9 cellular contexts compared by ENCODE assay signal in genomic region chr6:72621243-72622093, GRCh38. TPM values are rescaled to one million over a fixed set of nuclear protein-coding genes. Genes with fewer than 3 reads are reported as not detected.
DNase-seq lines count a peak whose midpoint lies in the region; ATAC-seq and TF ChIP-seq lines count a peak whose summit lies in the region.
"Had no signal": no experiment of that assay in that cellular context is flagged by ENCODE, and none has a peak within 500 bp of the region (broad histone marks: within the 10 kb centered on the region; RNA-seq: fewer than 3 reads in every experiment).

KCNQ5 (plus strand) TSS chr6:72622064.

- intact Hi-C loops in mammary epithelial cell (cut with micrococcal nuclease) (loop anchor here (1.0 to 10.0 kb wide), 8 partner anchors 126 to 706 kb away; no protein-coding TSS in a partner anchor), right lobe of liver (cut with DNase I) (loop anchor here in 1 of 2 donors (10.0 kb wide), 1 partner anchor 513 kb away; no protein-coding TSS in a partner anchor)

- H3K36me3 ChIP-seq in DND-41 (ENCODE audit: insufficient read depth, low read length) (no peaks in the 10 kb centered on the region), HAP-1 (replicated peaks) (no peaks in the 10 kb centered on the region), RWPE2 (ENCODE audit: low read depth) (no peaks in the 10 kb centered on the region), mammary epithelial cell (ENCODE audit: insufficient read depth, low read length) (no peaks in the 10 kb centered on the region), right lobe of liver (no peaks in the 10 kb centered on the region)

- ATAC-seq in DND-41 (ENCODE audit: insufficient read depth, low read depth) (no peak; the same call in 2 of the 3 replicates), RWPE2 (ENCODE audit: low read depth) (peak; percentile 35), right lobe of liver (peak in 2 of 4 donors; percentile 13 to 14)

- H4K20me1 ChIP-seq in DND-41 (ENCODE audit: insufficient read depth, low read length) = no peaks in the 10 kb centered on the region
- H4K20me1 ChIP-seq in mammary epithelial cell (ENCODE audit: insufficient read depth, low read length) = no peaks in the 10 kb centered on the region

- H3K4me1 ChIP-seq in DND-41 (ENCODE audit: insufficient read depth, low read length) = peaks cover 54% of the 10 kb centered on the region
- H3K4me1 ChIP-seq in HAP-1 = no peaks in the 10 kb centered on the region
- peaks cover 13% of the 10 kb centered on the region for H3K4me1 ChIP-seq in RWPE2 (ENCODE audit: insufficient read depth, poor library complexity, severe bottlenecking)
- peaks cover 21% of the 10 kb centered on the region for H3K4me1 ChIP-seq in mammary epithelial cell (ENCODE audit: insufficient read depth, low read length)
- H3K4me1 ChIP-seq in right lobe of liver = peaks cover 0 to 24% (median 0%) of the 10 kb centered on the region in 4 donors

- dilution Hi-C loops in mammary epithelial cell (cut with HindIII; ENCODE audit: low sequenced_read_pairs) = no loop called here

- TF ChIP-seq CTCF in DND-41 (IDR thresholded peaks at IDR 0.05; ENCODE audit: borderline replicate concordance, extremely low read depth, low read length, poor library complexity, severe bottlenecking) (no peak), RWPE2 (IDR thresholded peaks at IDR 0.05; ENCODE audit: poor library complexity, severe bottlenecking) (no peak), mammary epithelial cell (conservative IDR thresholded peaks at IDR 0.05 in 1 of 2, IDR thresholded peaks at IDR 0.05 in 1 of 2; ENCODE audit: extremely low read depth in 1 of 2, insufficient read depth in 1 of 2, low read depth in 1 of 2, low read length in 2 of 2) (no peak), right lobe of liver (IDR thresholded peaks at IDR 0.05) (no peak)

- BruUV-seq in mammary epithelial cell (replicated peaks; lab: Mats Ljungman, UMichigan) = no TSS peak

- H3K27ac ChIP-seq in DND-41 (ENCODE audit: low read length) = peak within 1 kb of the TSS; percentile 77
- H3K27ac ChIP-seq in RWPE2 (ENCODE audit: poor library complexity, severe bottlenecking) = peak within 1 kb of the TSS; percentile 34
- peak within 1 kb of the TSS; percentile 50 for H3K27ac ChIP-seq in mammary epithelial cell (ENCODE audit: insufficient read depth, low read depth, low read length)
- H3K27ac ChIP-seq in right lobe of liver = no peak within 1 kb of the TSS
- H3K27ac ChIP-seq: VCaP had no signal

- in situ Hi-C loops in HAP-1 (cut with MboI; ENCODE audit: low sequenced_read_pairs) = no loop called here
- in situ Hi-C loops in mammary epithelial cell (cut with MboI; ENCODE audit: low sequenced_read_pairs in 2 of 2) = loop anchor here in 1 of 2 donors (10.0 kb wide), 1 partner anchor 503 kb away; no protein-coding TSS in a partner anchor

- POLR2A ChIA-PET in HEK293T (lab: Yijun Ruan, JAX) = no interaction called here

- H3K9me3 ChIP-seq in DND-41 (ENCODE audit: insufficient read depth, low read length, severe bottlenecking) (no peaks in the 10 kb centered on the region), HAP-1 (no peaks in the 10 kb centered on the region), RWPE2 (ENCODE audit: severe bottlenecking) (no peaks in the 10 kb centered on the region), mammary epithelial cell (replicated peaks; ENCODE audit: insufficient read depth, low read length) (no peaks in the 10 kb centered on the region), right lobe of liver (no peaks in the 10 kb centered on the region)

- peak within 1 kb of the TSS; percentile 67 for H3K4me2 ChIP-seq in DND-41 (ENCODE audit: insufficient read depth, low read length)
- peak within 1 kb of the TSS; percentile 95 for H3K4me2 ChIP-seq in mammary epithelial cell (ENCODE audit: insufficient read depth, low read depth, low read length)

- H3K79me2 ChIP-seq in DND-41 (ENCODE audit: insufficient read depth, low read length) = peaks cover 36% of the 10 kb centered on the region
- H3K79me2 ChIP-seq in mammary epithelial cell (ENCODE audit: insufficient read depth, low read length) = peaks cover 42% of the 10 kb centered on the region

- H2AFZ ChIP-seq in DND-41 (ENCODE audit: low read depth, low read length) = peak within 1 kb of the TSS; percentile 85
- peak within 1 kb of the TSS; percentile 92 for H2AFZ ChIP-seq in mammary epithelial cell (ENCODE audit: low read depth, low read length)

- no peak for DNase-seq in DND-41
- DNase-seq in HAP-1 (ENCODE audit: low spot score in 2 of 2) = peak in 1 of 2 experiments; percentile 9
- DNase-seq in RWPE2 (ENCODE audit: low spot score) = no peak
- DNase-seq in mammary epithelial cell = peak; percentile 20
- DNase-seq in right lobe of liver = peak in 2 of 3 donors; percentile 21 to 42
- DNase-seq in stimulated activated CD8-positive, alpha-beta memory T cell treated with anti-CD3 and anti-CD28 coated beads, Interleukin-12 subunit alpha, Interleukin-12 subunit beta, amount 100 ng/mL, for 4 hours (ENCODE audit: low read depth) = peak; percentile 4
- no peak for DNase-seq in NCI-H1105 (lab: John Stamatoyannopoulos, UW)
- no peak for DNase-seq in HEK293T (ENCODE audit: extremely low spot score)

- WGBS in mammary epithelial cell (ENCODE audit: low coverage, missing lambda C conversion rate) = 3% methylated on average over 25 of the region's 62 CpGs
- WGBS in right lobe of liver (ENCODE audit: insufficient coverage, low coverage, low lambda C conversion rate, missing lambda C conversion rate) = 0% methylated on average over 16 of the region's 62 CpGs

- H3K9ac ChIP-seq in DND-41 (ENCODE audit: low read depth, low read length) (peak within 1 kb of the TSS; percentile 70), mammary epithelial cell (ENCODE audit: insufficient read depth, low read length) (peak within 1 kb of the TSS; percentile 79)

- H3K27me3 ChIP-seq in DND-41 (ENCODE audit: insufficient read depth, low read length, poor library complexity) = no peaks in the 10 kb centered on the region
- H3K27me3 ChIP-seq in HAP-1 (ENCODE audit: low read depth) = peaks cover 46% of the 10 kb centered on the region
- H3K27me3 ChIP-seq in RWPE2 (ENCODE audit: insufficient read depth, poor library complexity, severe bottlenecking) = no peaks in the 10 kb centered on the region
- no peaks in the 10 kb centered on the region for H3K27me3 ChIP-seq in mammary epithelial cell (ENCODE audit: insufficient read depth, low read length)
- H3K27me3 ChIP-seq in right lobe of liver = peaks cover 0 to 15% of the 10 kb centered on the region in 2 donors

- H3K4me3 ChIP-seq in DND-41 (ENCODE audit: low read depth in 1 of 2, low read length in 2 of 2) (peak within 1 kb of the TSS; percentile 60 to 70), HAP-1 (peak within 1 kb of the TSS; percentile 7; the same call in 1 of the 2 replicates), RWPE2 (ENCODE audit: severe bottlenecking) (peak within 1 kb of the TSS; percentile 52), mammary epithelial cell (replicated peaks in 1 of 3; ENCODE audit: insufficient read depth in 1 of 3, low read depth in 2 of 3, low read length in 3 of 3) (peak within 1 kb of the TSS; percentile 65 to 72 (median 72)), right lobe of liver (peak within 1 kb of the TSS; percentile 14 to 40 (median 15))

- TF ChIP-seq POLR2A in right lobe of liver (IDR thresholded peaks at IDR 0.05) = no peak

- CTCF ChIA-PET in mammary epithelial cell (lab: Charles Lee; ENCODE audit: low non-redundant PET) (no interaction called here), HEK293T (lab: Yijun Ruan, JAX) (interaction anchor here (0.6 to 0.9 kb wide), 2 partner anchors 9 to 145 kb away, joined by 3 to 4 read pairs; no protein-coding TSS in a partner anchor)

TF ChIP-seq in HEK293T, 16 proteins besides CTCF, POLR2A, EP300 and RAD21:
- TF ChIP-seq ELF4 (IDR thresholded peaks at IDR 0.05) (no peak), ZNF384 (IDR thresholded peaks at IDR 0.05) (no peak), SUZ12 (IDR thresholded peaks at IDR 0.05) (no peak)

RNA-seq across cellular contexts. Expression of gene KCNQ5, which starts in this region (rescaled TPM):
- total RNA-seq in mammary epithelial cell (10 to 100 TPM; 10.5 to 11.8 TPM), right lobe of liver (under 1 TPM in 2 of 6 experiments, not detected in 4; 0.04 to 0.11 TPM)
- polyA plus RNA-seq in mammary epithelial cell = 4.0 TPM
- polyA minus RNA-seq in mammary epithelial cell = 7.6 TPM

Comparison
In these comparisons a context has a peak if more than half of its experiments do, and no peak if none do; other contexts are left out.
1. RNA of gene KCNQ5 (total RNA-seq): 10.5 to 11.8 TPM in mammary epithelial cell; 0.04 to 0.11 TPM in right lobe of liver; every median in the first group is over 10 times any median in the second.
2. Peak in DNase-seq and H3K4me3 ChIP-seq in right lobe of liver; RNA of the gene not detected or under 1 TPM.
3. DNase-seq: peak in mammary epithelial cell (single experiment) and stimulated activated CD8-positive, alpha-beta memory T cell treated with anti-CD3 and anti-CD28 coated beads, Interleukin-12 subunit alpha, Interleukin-12 subunit beta, amount 100 ng/mL, for 4 hours (single experiment); none in DND-41 (single experiment), RWPE2 (single experiment), NCI-H1105 (single experiment) and HEK293T (single experiment).
4. H3K27ac ChIP-seq: peak in DND-41 (single experiment), RWPE2 (single experiment) and mammary epithelial cell (single experiment); none in right lobe of liver (0 of 3).
5. H3K4me3 ChIP-seq: peak in every context shown above with its lines; median percentile 72 in mammary epithelial cell; 65 in DND-41; 52 in RWPE2; 15 in right lobe of liver; 7 in HAP-1.